ENCODE assay signal across 25 cellular contexts in genomic region chr4:10371121-10371520, GRCh38.
"Had no signal": no experiment of that assay in that cellular context is flagged by ENCODE, and none has a peak within 500 bp of the region (broad histone marks: within the 10 kb centered on the region; RNA-seq: fewer than 3 reads in every experiment).

No MANE protein-coding gene starts in this region.

- DNase-seq: activated B cell treated with CpG ODN at 0.5 μM for 24 hours; activated CD4-positive, alpha-beta T cell treated with anti-CD3 and anti-CD28 coated beads for 48 hours; activated CD4-positive, alpha-beta T cell treated with anti-CD3 and anti-CD28 coated beads, Interleukin-2, amount 50 U/mL, for 1 hour; activated CD4-positive, alpha-beta T cell treated with anti-CD3 and anti-CD28 coated beads, Interleukin-2, amount 50 U/mL, for 48 hours; activated CD8-positive, alpha-beta memory T cell treated with anti-CD3 and anti-CD28 coated beads for 24 hours; activated CD8-positive, alpha-beta T cell treated with anti-CD3 and anti-CD28 coated beads for 36 hours; activated effector memory CD4-positive, alpha-beta T cell treated with Interleukin-2 at 50 U/mL for 16 hours; activated gamma-delta T cell treated with Interleukin-2 at 50 U/mL for 16 hours; activated naive CD4-positive, alpha-beta T cell treated with anti-CD3 and anti-CD28 coated beads, Interleukin-2, amount 50 U/mL, for 16 hours; activated naive CD4-positive, alpha-beta T cell treated with Interleukin-2 at 50 U/mL for 16 hours; activated T-cell treated with anti-CD3 and anti-CD28 coated beads, Interleukin-2, amount 50 U/mL, for 4 hours; amniotic stem cell; anterior cingulate cortex; body of pancreas; caudate nucleus; cortex of kidney; dermis blood vessel endothelial cell; effector CD4-positive, alpha-beta T cell; effector memory CD8-positive, alpha-beta T cell; esophagus squamous epithelium; head of caudate nucleus; T-helper 1 cell; T-helper 17 cell; T1000; WERI-Rb-1 had no signal

- H3K4me3 ChIP-seq: body of pancreas, esophagus squamous epithelium had no signal

- H3K27me3 ChIP-seq: body of pancreas, esophagus squamous epithelium had no signal

- H3K27ac ChIP-seq: body of pancreas, esophagus squamous epithelium, WERI-Rb-1 had no signal

- H3K4me1 ChIP-seq: body of pancreas, esophagus squamous epithelium had no signal

- H3K36me3 ChIP-seq: esophagus squamous epithelium, WERI-Rb-1 had no signal

- H3K9me3 ChIP-seq: body of pancreas, esophagus squamous epithelium had no signal
